Comparison of ENCODE assay signal across 2 cellular contexts in the genomic region with DNA sequence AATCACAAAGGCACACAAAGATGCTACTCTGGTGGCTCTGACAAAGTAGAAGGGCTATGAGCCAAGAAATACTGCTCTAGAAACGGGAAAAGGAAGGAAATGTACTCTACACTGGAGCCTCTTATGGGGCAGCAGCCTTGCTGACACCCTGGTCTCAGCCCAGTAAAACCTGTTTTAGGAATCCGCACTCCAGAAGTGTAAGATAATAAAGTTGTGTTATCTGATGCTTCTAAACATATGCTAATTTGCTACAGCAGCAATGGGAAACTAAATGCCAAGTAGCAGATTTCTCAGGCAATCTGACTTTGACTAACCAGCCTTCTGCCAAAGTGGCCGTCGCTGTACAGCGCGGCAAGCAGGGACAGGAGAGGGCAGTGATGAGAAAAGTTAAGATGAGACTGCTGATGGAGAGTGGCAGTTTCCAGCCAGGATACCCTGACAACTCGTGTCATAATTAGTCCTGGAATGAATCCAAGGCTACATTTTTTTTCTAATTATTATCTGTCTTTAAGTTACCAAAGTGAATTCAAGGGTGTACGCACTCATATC.
TF ChIP-seq lines count a peak whose summit lies in the region.

No MANE protein-coding gene starts in this region.

TF ChIP-seq in SK-N-SH treated with all-trans-retinoic acid at 6 μM for 48 hours, 23 proteins besides CTCF, POLR2A, EP300 and RAD21:
- no peak for TF ChIP-seq ZFP3 (CRISPR knock-in tag; IDR thresholded peaks at IDR 0.05)
- no peak for TF ChIP-seq CSDC2 (CRISPR knock-in tag; IDR thresholded peaks at IDR 0.05)

TF ChIP-seq in SK-N-SH, 30 proteins besides CTCF, POLR2A, EP300 and RAD21:
- TF ChIP-seq POLR2AphosphoS5 (IDR thresholded peaks at IDR 0.05; ENCODE audit: low read depth, low read length): no peak
- TF ChIP-seq GATA2 (CRISPR knock-in tag; IDR thresholded peaks at IDR 0.05): no peak
- no peak for TF ChIP-seq JUND (IDR thresholded peaks at IDR 0.05)
- no peak for TF ChIP-seq MXI1 (IDR thresholded peaks at IDR 0.05; ENCODE audit: low read depth, low read length)
- no peak for TF ChIP-seq FOXJ3 (CRISPR knock-in tag; IDR thresholded peaks at IDR 0.05)
- TF ChIP-seq CHD2 (IDR thresholded peaks at IDR 0.05; ENCODE audit: low read length, partially characterized antibody): no peak
- TF ChIP-seq ELF1 (IDR thresholded peaks at IDR 0.05): no peak
- no peak for TF ChIP-seq RXRA (IDR thresholded peaks at IDR 0.05; ENCODE audit: borderline replicate concordance, low read depth)
- TF ChIP-seq, protein P1, sequence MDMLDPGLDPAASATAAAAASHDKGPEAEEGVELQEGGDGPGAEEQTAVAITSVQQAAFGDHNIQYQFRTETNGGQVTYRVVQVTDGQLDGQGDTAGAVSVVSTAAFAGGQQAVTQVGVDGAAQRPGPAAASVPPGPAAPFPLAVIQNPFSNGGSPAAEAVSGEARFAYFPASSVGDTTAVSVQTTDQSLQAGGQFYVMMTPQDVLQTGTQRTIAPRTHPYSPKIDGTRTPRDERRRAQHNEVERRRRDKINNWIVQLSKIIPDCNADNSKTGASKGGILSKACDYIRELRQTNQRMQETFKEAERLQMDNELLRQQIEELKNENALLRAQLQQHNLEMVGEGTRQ (IDR thresholded peaks at IDR 0.05; ENCODE audit: borderline replicate concordance, low read depth, low read length): no peak
- no peak for TF ChIP-seq NRF1 (IDR thresholded peaks at IDR 0.05; ENCODE audit: low read depth, low read length)
- no peak for TF ChIP-seq FOXM1 (IDR thresholded peaks at IDR 0.05; ENCODE audit: low read depth)
